16 cellular contexts compared by ENCODE assay signal in genomic region chr17:49681336-49681735, GRCh38. TPM values are rescaled to one million over a fixed set of nuclear protein-coding genes. Genes with fewer than 3 reads are reported as not detected.
DNase-seq lines count a peak whose midpoint lies in the region; ATAC-seq and TF ChIP-seq lines count a peak whose summit lies in the region.
"Had no signal": no experiment of that assay in that cellular context is flagged by ENCODE, and none has a peak within 500 bp of the region (broad histone marks: within the 10 kb centered on the region; RNA-seq: fewer than 3 reads in every experiment).

No MANE protein-coding gene starts in this region.

- CTCF ChIA-PET in PC-3 (lab: Charles Lee), result interaction anchor here (0.6 kb wide), 1 partner anchor 115 kb away, joined by 7 read pairs; no protein-coding TSS in a partner anchor

- no peak for TF ChIP-seq CTCF in PC-3 (conservative IDR thresholded peaks at IDR 0.05; ENCODE audit: low read depth, low read length)

- H3K79me1 ChIP-seq in neuronal stem cell (ENCODE audit: low read depth, low read length), result no peaks in the 10 kb centered on the region

- ATAC-seq in PC-3, result no peak

- no peaks in the 10 kb centered on the region for H4K20me1 ChIP-seq in PC-3 (ENCODE audit: low read length)

- H3K9me2 ChIP-seq in PC-3 (replicated peaks; ENCODE audit: low read length), result no peaks in the 10 kb centered on the region

- no peaks in the 10 kb centered on the region for H3F3A ChIP-seq in PC-3 (ENCODE audit: low read length, unreplicated experiment)

- no peak overlapping the region for H2BK12ac ChIP-seq in neuronal stem cell (ENCODE audit: low read length)

- H3K4me3 Mint-ChIP-seq in activated naive CD4-positive, alpha-beta T cell treated with anti-CD3 and anti-CD28 coated beads, Interleukin-2, amount 50 U/mL, for 24 hours, result no peak overlapping the region
- H3K4me3 Mint-ChIP-seq: CD4-positive, alpha-beta memory T cell had no signal

- POLR2A ChIA-PET in PC-3 (lab: Charles Lee; ENCODE audit: unreplicated experiment), result interaction anchor here (0.6 kb wide), 1 partner anchor 56 kb away, joined by 6 read pairs; no protein-coding TSS in a partner anchor

- no peaks in the 10 kb centered on the region for H3K9me3 Mint-ChIP-seq in activated naive CD4-positive, alpha-beta T cell treated with anti-CD3 and anti-CD28 coated beads, Interleukin-2, amount 50 U/mL, for 24 hours

- peaks cover 4% of the 10 kb centered on the region for H3K4me1 ChIP-seq in PC-3 (ENCODE audit: insufficient read depth, low read length)
- H3K4me1 ChIP-seq in neuronal stem cell (ENCODE audit: control insufficient read depth in 2 of 2, insufficient read depth in 1 of 2, low read depth in 1 of 2, low read length in 2 of 2), result peaks cover 2 to 5% of the 10 kb centered on the region in 2 donors

- H3K27me3 ChIP-seq in PC-3 (ENCODE audit: low read length), result no peaks in the 10 kb centered on the region
- peaks cover 0 to 6% (median 0%) of the 10 kb centered on the region in 3 experiments for H3K27me3 ChIP-seq in neuronal stem cell (ENCODE audit: control insufficient read depth in 3 of 3, insufficient read depth in 3 of 3, low read depth in 1 of 3, low read length in 3 of 3)
- H3K27me3 ChIP-seq: SJSA1 had no signal

- no peaks in the 10 kb centered on the region for H3K36me3 Mint-ChIP-seq in activated naive CD4-positive, alpha-beta T cell treated with anti-CD3 and anti-CD28 coated beads, Interleukin-2, amount 50 U/mL, for 24 hours

- no peak overlapping the region for H4K91ac ChIP-seq in neuronal stem cell (ENCODE audit: low read depth, low read length, poor library complexity)

- no peaks in the 10 kb centered on the region for H3K36me3 ChIP-seq in PC-3 (ENCODE audit: low read depth, low read length)
- H3K36me3 ChIP-seq in neuronal stem cell (replicated peaks in 1 of 2; ENCODE audit: control insufficient read depth in 2 of 2, insufficient read depth in 2 of 2, low read length in 2 of 2), result no peaks in the 10 kb centered on the region
- H3K36me3 ChIP-seq: SJSA1 had no signal

- H3K18ac ChIP-seq in neuronal stem cell (ENCODE audit: low read length), result no peak overlapping the region

- intact Hi-C loops in PC-3 (cut with micrococcal nuclease), result no loop called here

- H3K4ac ChIP-seq in neuronal stem cell (ENCODE audit: low read length), result no peak overlapping the region

- H3K9me3 ChIP-seq in PC-3 (ENCODE audit: low read length) (no peaks in the 10 kb centered on the region), neuronal stem cell (replicated peaks in 1 of 2; ENCODE audit: control insufficient read depth in 2 of 2, insufficient read depth in 1 of 2, low read depth in 1 of 2, low read length in 2 of 2) (peaks cover 0 to 3% of the 10 kb centered on the region in 2 donors)
- H3K9me3 ChIP-seq: SJSA1 had no signal

- no peaks in the 10 kb centered on the region for H3K27me3 Mint-ChIP-seq in activated naive CD4-positive, alpha-beta T cell treated with anti-CD3 and anti-CD28 coated beads, Interleukin-2, amount 50 U/mL, for 24 hours

- H3K79me2 ChIP-seq in PC-3 (ENCODE audit: low read length), result peaks cover 11% of the 10 kb centered on the region

- H3K4me2 ChIP-seq in PC-3 (ENCODE audit: low read length) (no peak overlapping the region), neuronal stem cell (ENCODE audit: insufficient read depth, low read length, poor library complexity, severe bottlenecking) (no peak overlapping the region)
- H3K4me2 ChIP-seq: PC-9 had no signal

- no peak for DNase-seq in activated naive CD4-positive, alpha-beta T cell treated with anti-CD3 and anti-CD28 coated beads, Interleukin-2, amount 50 U/mL, for 16 hours
- DNase-seq in PC-3 (no peak), neuronal stem cell (ENCODE audit: low spot score) (no peak), NCI-H1694 (lab: John Stamatoyannopoulos, UW) (no peak), substantia nigra (lab: John Stamatoyannopoulos, UW) (no peak)
- no peak for DNase-seq in stimulated activated CD4-positive, alpha-beta T cell treated with anti-CD3 and anti-CD28 coated beads, Interleukin-15, amount 100 ng/mL, for 24 hours
- DNase-seq: CD4-positive, alpha-beta memory T cell; DMS79 treated with DMSO at 0.1 percent for 48 hours; GM23248; HCEC 1CT; NCI-H1105; NCI-H1694 treated with DMSO at 0.1 percent for 48 hours; NCI-H2107; PC-9 had no signal

- H2AFZ ChIP-seq in PC-3 (ENCODE audit: low read length) (peak overlapping the region; percentile 37; the same call in 1 of the 2 replicates), neuronal stem cell (ENCODE audit: low read length) (peak overlapping the region; percentile 59)
- H2AFZ ChIP-seq: GM23248, PC-9 had no signal

- no peak overlapping the region for H4K8ac ChIP-seq in neuronal stem cell (ENCODE audit: low read depth, low read length)

- no peak overlapping the region for H2AK5ac ChIP-seq in neuronal stem cell (ENCODE audit: low read depth, low read length)

- no peak overlapping the region for H3K23ac ChIP-seq in neuronal stem cell (ENCODE audit: low read depth, low read length, poor library complexity)

- no TSS peak for BruUV-seq in PC-3 (replicated peaks; lab: Mats Ljungman, UMichigan)

- WGBS in neuronal stem cell (ENCODE audit: extremely low coverage in 2 of 2, insufficient read length in 2 of 2, insufficient replicate concordance in 1 of 2), 2 donors, result no CpG with 5 or more reads among the region's 4 CpGs

- H2BK120ac ChIP-seq in neuronal stem cell (ENCODE audit: low read depth, low read length), result no peak overlapping the region

- H3K9ac ChIP-seq in PC-3 (ENCODE audit: low read length) (no peak overlapping the region), neuronal stem cell (ENCODE audit: low read depth, low read length, poor library complexity) (no peak overlapping the region)
- H3K9ac ChIP-seq: GM23248 had no signal

- H2BK15ac ChIP-seq in neuronal stem cell (ENCODE audit: low read length), result no peak overlapping the region

- no peak overlapping the region for H2BK5ac ChIP-seq in neuronal stem cell (ENCODE audit: low read length)

- peak overlapping the region; percentile 35 for H3K27ac Mint-ChIP-seq in activated naive CD4-positive, alpha-beta T cell treated with anti-CD3 and anti-CD28 coated beads, Interleukin-2, amount 50 U/mL, for 24 hours
- H3K27ac Mint-ChIP-seq: CD4-positive, alpha-beta memory T cell had no signal

- H3K4me3 ChIP-seq in PC-3 (ENCODE audit: low read length) (no peak overlapping the region), neuronal stem cell (ENCODE audit: low read length in 2 of 2) (no peak overlapping the region)
- H3K4me3 ChIP-seq: GM23248, PC-9, SJSA1 had no signal

- no peak overlapping the region for H3K14ac ChIP-seq in neuronal stem cell (ENCODE audit: low read length)

- H3K27ac ChIP-seq in PC-3 (ENCODE audit: low read length), result no peak overlapping the region
- no peak overlapping the region for H3K27ac ChIP-seq in neuronal stem cell (replicated peaks; ENCODE audit: low read length)
- H3K27ac ChIP-seq in substantia nigra (ENCODE audit: low read depth, low read length, poor library complexity, severe bottlenecking), result no peak overlapping the region
- H3K27ac ChIP-seq: GM23248, PC-9, SJSA1 had no signal

- peaks cover 12% of the 10 kb centered on the region for H3K4me1 Mint-ChIP-seq in activated naive CD4-positive, alpha-beta T cell treated with anti-CD3 and anti-CD28 coated beads, Interleukin-2, amount 50 U/mL, for 24 hours

RNA-seq across cellular contexts. Expression of gene SPOP, which starts 3.4 kb away (rescaled TPM):
- 52.9 and 54.7 TPM in 2 replicates for total RNA-seq in PC-3 (2014; rRNA removed)
- 36.3 TPM for polyA plus RNA-seq in neuronal stem cell (2013, experiment 1 of 2)
- polyA plus RNA-seq in neuronal stem cell (2013, experiment 2 of 2), result 37.9 TPM

RNA-seq across cellular contexts. Expression of gene SLC35B1, which starts 26.4 kb away (rescaled TPM):
- 199 and 211 TPM in 2 replicates for total RNA-seq in PC-3 (2014; rRNA removed)
- 40.3 TPM for polyA plus RNA-seq in neuronal stem cell (2013, experiment 1 of 2)
- 40.1 TPM for polyA plus RNA-seq in neuronal stem cell (2013, experiment 2 of 2)
